9 cellular contexts compared by ENCODE assay signal in genomic region chr20:5192570-5193431, GRCh38.
DNase-seq lines count a peak whose midpoint lies in the region; ATAC-seq lines count a peak whose summit lies in the region.
"Had no signal": no experiment of that assay in that cellular context is flagged by ENCODE, and none has a peak within 500 bp of the region (broad histone marks: within the 10 kb centered on the region; RNA-seq: fewer than 3 reads in every experiment).

No MANE protein-coding gene starts in this region.

- H3K27ac Mint-ChIP-seq in activated CD4-positive, alpha-beta T cell treated with anti-CD3 and anti-CD28 coated beads for 36 hours, result peak overlapping the region; percentile 80
- peak overlapping the region; percentile 77 for H3K27ac Mint-ChIP-seq in activated naive CD8-positive, alpha-beta T cell treated with anti-CD3 and anti-CD28 coated beads for 36 hours
- H3K27ac Mint-ChIP-seq in stimulated activated memory B cell treated with anti-CD40 and anti-IgM and Interleukin-4, amounts not matched to agents 10 μg/mL and 1 μg/mL and 100 μg/mL, for 72 hours, result peak overlapping the region; percentile 70

- H3K9me3 Mint-ChIP-seq in activated CD4-positive, alpha-beta T cell treated with anti-CD3 and anti-CD28 coated beads for 36 hours (ENCODE audit: low read depth), result no peaks in the 10 kb centered on the region
- H3K9me3 Mint-ChIP-seq in activated naive CD8-positive, alpha-beta T cell treated with anti-CD3 and anti-CD28 coated beads for 36 hours, result no peaks in the 10 kb centered on the region
- no peaks in the 10 kb centered on the region for H3K9me3 Mint-ChIP-seq in stimulated activated memory B cell treated with anti-CD40 and anti-IgM and Interleukin-4, amounts not matched to agents 10 μg/mL and 1 μg/mL and 100 μg/mL, for 72 hours

- DNase-seq in activated CD4-positive, alpha-beta T cell treated with anti-CD3 and anti-CD28 coated beads for 36 hours, result no peak
- no peak for DNase-seq in activated CD4-positive, alpha-beta T cell treated with anti-CD3 and anti-CD28 coated beads, Interleukin-2, amount 50 U/mL, for 48 hours
- DNase-seq in activated naive CD8-positive, alpha-beta T cell treated with anti-CD3 and anti-CD28 coated beads for 36 hours, result no peak
- DNase-seq in NCI-H2171 treated with DMSO at 0.1 percent for 48 hours (lab: John Stamatoyannopoulos, UW) (no peak), HUDEP-2 (lab: John Stamatoyannopoulos, UW; ENCODE audit: unreplicated experiment in 76 of 76) (no peak), NCI-H510A (lab: John Stamatoyannopoulos, UW) (no peak)
- DNase-seq: T1000 had no signal

- no peak overlapping the region for H3K4me3 Mint-ChIP-seq in activated CD4-positive, alpha-beta T cell treated with anti-CD3 and anti-CD28 coated beads for 36 hours
- no peak overlapping the region for H3K4me3 Mint-ChIP-seq in activated naive CD8-positive, alpha-beta T cell treated with anti-CD3 and anti-CD28 coated beads for 36 hours
- no peak overlapping the region for H3K4me3 Mint-ChIP-seq in stimulated activated memory B cell treated with anti-CD40 and anti-IgM and Interleukin-4, amounts not matched to agents 10 μg/mL and 1 μg/mL and 100 μg/mL, for 72 hours

- CTCF ChIA-PET in activated CD4-positive, alpha-beta T cell treated with anti-CD3 and anti-CD28 coated beads for 36 hours (lab: Charles Lee), result interaction anchor here (0.6 to 4.8 kb wide), 23 partner anchors 10 to 433 kb away, joined by 3 to 104 read pairs (median 4); partner anchors contain the start of gene CDS2

- no peaks in the 10 kb centered on the region for H3K27me3 Mint-ChIP-seq in activated CD4-positive, alpha-beta T cell treated with anti-CD3 and anti-CD28 coated beads for 36 hours
- no peaks in the 10 kb centered on the region for H3K27me3 Mint-ChIP-seq in activated naive CD8-positive, alpha-beta T cell treated with anti-CD3 and anti-CD28 coated beads for 36 hours
- H3K27me3 Mint-ChIP-seq in stimulated activated memory B cell treated with anti-CD40 and anti-IgM and Interleukin-4, amounts not matched to agents 10 μg/mL and 1 μg/mL and 100 μg/mL, for 72 hours, result no peaks in the 10 kb centered on the region

- H3K4me1 Mint-ChIP-seq in activated CD4-positive, alpha-beta T cell treated with anti-CD3 and anti-CD28 coated beads for 36 hours, result peaks cover 19% of the 10 kb centered on the region
- peaks cover 15% of the 10 kb centered on the region for H3K4me1 Mint-ChIP-seq in activated naive CD8-positive, alpha-beta T cell treated with anti-CD3 and anti-CD28 coated beads for 36 hours
- peaks cover 15% of the 10 kb centered on the region for H3K4me1 Mint-ChIP-seq in stimulated activated memory B cell treated with anti-CD40 and anti-IgM and Interleukin-4, amounts not matched to agents 10 μg/mL and 1 μg/mL and 100 μg/mL, for 72 hours

- peaks cover 7% of the 10 kb centered on the region for H3K36me3 Mint-ChIP-seq in activated CD4-positive, alpha-beta T cell treated with anti-CD3 and anti-CD28 coated beads for 36 hours (ENCODE audit: low read depth)
- H3K36me3 Mint-ChIP-seq in activated naive CD8-positive, alpha-beta T cell treated with anti-CD3 and anti-CD28 coated beads for 36 hours, result no peaks in the 10 kb centered on the region
- H3K36me3 Mint-ChIP-seq in stimulated activated memory B cell treated with anti-CD40 and anti-IgM and Interleukin-4, amounts not matched to agents 10 μg/mL and 1 μg/mL and 100 μg/mL, for 72 hours, result peaks cover 31% of the 10 kb centered on the region

- no peak for ATAC-seq in activated CD4-positive, alpha-beta T cell treated with anti-CD3 and anti-CD28 coated beads for 36 hours
- peak; percentile 48 for ATAC-seq in HG02798 (IDR thresholded peaks at IDR 0.05; ENCODE audit: poor library complexity, unreplicated experiment)
- ATAC-seq in stimulated activated memory B cell treated with anti-CD40 and anti-IgM and Interleukin-4, amounts not matched to agents 10 μg/mL and 1 μg/mL and 100 μg/mL, for 72 hours, result no peak

- intact Hi-C loops in activated CD4-positive, alpha-beta T cell treated with anti-CD3 and anti-CD28 coated beads for 36 hours (cut with DNase I, micrococcal nuclease), result loop anchor here (1.0 kb wide), 2 partner anchors 66 to 136 kb away; no protein-coding TSS in a partner anchor

- POLR2A ChIA-PET in activated CD4-positive, alpha-beta T cell treated with anti-CD3 and anti-CD28 coated beads for 36 hours (lab: Charles Lee), result interaction anchor here (0.7 to 2.4 kb wide), 5 partner anchors 13 to 73 kb away, joined by 3 to 18 read pairs (median 4); partner anchors contain the start of genes CDS2 and PCNA
